13 cellular contexts compared by ENCODE assay signal in genomic region chr5:55066278-55066677, GRCh38. TPM values are rescaled to one million over a fixed set of nuclear protein-coding genes. Genes with fewer than 3 reads are reported as not detected.
DNase-seq lines count a peak whose midpoint lies in the region; ATAC-seq lines count a peak whose summit lies in the region.
"Had no signal": no experiment of that assay in that cellular context is flagged by ENCODE, and none has a peak within 500 bp of the region (broad histone marks: within the 10 kb centered on the region; RNA-seq: fewer than 3 reads in every experiment).

No MANE protein-coding gene starts in this region.

- peaks cover 48% of the 10 kb centered on the region for H3K4me1 Mint-ChIP-seq in activated CD4-positive, alpha-beta T cell treated with anti-CD3 and anti-CD28 coated beads for 36 hours
- H3K4me1 Mint-ChIP-seq in activated naive CD8-positive, alpha-beta T cell treated with anti-CD3 and anti-CD28 coated beads, Interleukin-2, amount 50 U/mL, for 24 hours = peaks cover 73% of the 10 kb centered on the region
- peaks cover 50% of the 10 kb centered on the region for H3K4me1 Mint-ChIP-seq in activated naive CD8-positive, alpha-beta T cell treated with anti-CD3 and anti-CD28 coated beads for 36 hours
- peaks cover 44% of the 10 kb centered on the region for H3K4me1 Mint-ChIP-seq in activated T-helper 17 cell treated with anti-CD3 and anti-CD28 coated beads, Interleukin-2, amount 50 U/mL, for 72 hours
- peaks cover 80% of the 10 kb centered on the region for H3K4me1 Mint-ChIP-seq in stimulated activated effector memory CD8-positive, alpha-beta T cell treated with anti-CD3 and anti-CD28 coated beads, Interleukin-12 subunit alpha, Interleukin-12 subunit beta, amount 100 ng/mL, for 72 hours

- POLR2A ChIA-PET in activated CD4-positive, alpha-beta T cell treated with anti-CD3 and anti-CD28 coated beads for 36 hours (lab: Charles Lee) = no interaction called here

- no peak overlapping the region for H3K27ac Mint-ChIP-seq in activated CD4-positive, alpha-beta T cell treated with anti-CD3 and anti-CD28 coated beads for 36 hours
- no peak overlapping the region for H3K27ac Mint-ChIP-seq in activated naive CD8-positive, alpha-beta T cell treated with anti-CD3 and anti-CD28 coated beads, Interleukin-2, amount 50 U/mL, for 24 hours
- no peak overlapping the region for H3K27ac Mint-ChIP-seq in activated naive CD8-positive, alpha-beta T cell treated with anti-CD3 and anti-CD28 coated beads for 36 hours
- H3K27ac Mint-ChIP-seq in activated T-helper 17 cell treated with anti-CD3 and anti-CD28 coated beads, Interleukin-2, amount 50 U/mL, for 72 hours = no peak overlapping the region
- no peak overlapping the region for H3K27ac Mint-ChIP-seq in stimulated activated effector memory CD8-positive, alpha-beta T cell treated with anti-CD3 and anti-CD28 coated beads, Interleukin-12 subunit alpha, Interleukin-12 subunit beta, amount 100 ng/mL, for 72 hours

- no peak overlapping the region for H3K4me3 Mint-ChIP-seq in activated CD4-positive, alpha-beta T cell treated with anti-CD3 and anti-CD28 coated beads for 36 hours
- no peak overlapping the region for H3K4me3 Mint-ChIP-seq in activated naive CD8-positive, alpha-beta T cell treated with anti-CD3 and anti-CD28 coated beads, Interleukin-2, amount 50 U/mL, for 24 hours
- H3K4me3 Mint-ChIP-seq in activated naive CD8-positive, alpha-beta T cell treated with anti-CD3 and anti-CD28 coated beads for 36 hours = no peak overlapping the region
- H3K4me3 Mint-ChIP-seq in activated T-helper 17 cell treated with anti-CD3 and anti-CD28 coated beads, Interleukin-2, amount 50 U/mL, for 72 hours = no peak overlapping the region
- no peak overlapping the region for H3K4me3 Mint-ChIP-seq in stimulated activated effector memory CD8-positive, alpha-beta T cell treated with anti-CD3 and anti-CD28 coated beads, Interleukin-12 subunit alpha, Interleukin-12 subunit beta, amount 100 ng/mL, for 72 hours
- H3K4me3 Mint-ChIP-seq: CD4-positive, alpha-beta memory T cell had no signal

- peak; percentile 68 for ATAC-seq in activated CD4-positive, alpha-beta T cell treated with anti-CD3 and anti-CD28 coated beads for 36 hours
- ATAC-seq in activated naive CD8-positive, alpha-beta T cell treated with anti-CD3 and anti-CD28 coated beads, Interleukin-2, amount 50 U/mL, for 24 hours = peak; percentile 29
- ATAC-seq in activated T-helper 17 cell treated with anti-CD3 and anti-CD28 coated beads, Interleukin-2, amount 50 U/mL, for 72 hours (replicated peaks) = peak; percentile 65
- ATAC-seq in stimulated activated effector memory CD8-positive, alpha-beta T cell treated with anti-CD3 and anti-CD28 coated beads, Interleukin-12 subunit alpha, Interleukin-12 subunit beta, amount 100 ng/mL, for 72 hours = peak; percentile 41
- ATAC-seq: HCT116 had no signal

- intact Hi-C loops in activated CD4-positive, alpha-beta T cell treated with anti-CD3 and anti-CD28 coated beads for 36 hours (cut with DNase I, micrococcal nuclease) = loop anchor here in 1 of 2 experiments (1.0 kb wide), 1 partner anchor 29 kb away; no protein-coding TSS in a partner anchor

- CTCF ChIA-PET in activated CD4-positive, alpha-beta T cell treated with anti-CD3 and anti-CD28 coated beads for 36 hours (lab: Charles Lee) = interaction anchor here (0.6 kb wide), 1 partner anchor 391 kb away, joined by 3 read pairs; no protein-coding TSS in a partner anchor

- DNase-seq in activated CD4-positive, alpha-beta T cell treated with anti-CD3 and anti-CD28 coated beads for 36 hours = peak; percentile 37
- DNase-seq in activated CD4-positive, alpha-beta T cell treated with anti-CD3 and anti-CD28 coated beads for 4 hours = no peak
- no peak for DNase-seq in activated naive CD8-positive, alpha-beta T cell treated with anti-CD3 and anti-CD28 coated beads, Interleukin-2, amount 50 U/mL, for 24 hours
- no peak for DNase-seq in activated naive CD8-positive, alpha-beta T cell treated with anti-CD3 and anti-CD28 coated beads for 36 hours
- DNase-seq in stimulated activated effector memory CD8-positive, alpha-beta T cell treated with anti-CD3 and anti-CD28 coated beads, Interleukin-12 subunit alpha, Interleukin-12 subunit beta, amount 100 ng/mL, for 72 hours (ENCODE audit: low spot score in 2 of 2) = no peak
- DNase-seq in amygdala (lab: John Stamatoyannopoulos, UW) = no peak
- DNase-seq: 8988T; CD4-positive, alpha-beta memory T cell; DMS79 treated with DMSO at 0.1 percent for 48 hours; EL; GM23248 had no signal

- H3K27me3 Mint-ChIP-seq in activated CD4-positive, alpha-beta T cell treated with anti-CD3 and anti-CD28 coated beads for 36 hours = peaks cover 6% of the 10 kb centered on the region
- no peaks in the 10 kb centered on the region for H3K27me3 Mint-ChIP-seq in activated naive CD8-positive, alpha-beta T cell treated with anti-CD3 and anti-CD28 coated beads, Interleukin-2, amount 50 U/mL, for 24 hours
- no peaks in the 10 kb centered on the region for H3K27me3 Mint-ChIP-seq in activated naive CD8-positive, alpha-beta T cell treated with anti-CD3 and anti-CD28 coated beads for 36 hours
- no peaks in the 10 kb centered on the region for H3K27me3 Mint-ChIP-seq in activated T-helper 17 cell treated with anti-CD3 and anti-CD28 coated beads, Interleukin-2, amount 50 U/mL, for 72 hours
- H3K27me3 Mint-ChIP-seq: CD4-positive, alpha-beta memory T cell had no signal

- H3K9me3 Mint-ChIP-seq in activated CD4-positive, alpha-beta T cell treated with anti-CD3 and anti-CD28 coated beads for 36 hours (ENCODE audit: low read depth) = no peaks in the 10 kb centered on the region
- H3K9me3 Mint-ChIP-seq in activated naive CD8-positive, alpha-beta T cell treated with anti-CD3 and anti-CD28 coated beads, Interleukin-2, amount 50 U/mL, for 24 hours = no peaks in the 10 kb centered on the region
- peaks cover 7% of the 10 kb centered on the region for H3K9me3 Mint-ChIP-seq in activated naive CD8-positive, alpha-beta T cell treated with anti-CD3 and anti-CD28 coated beads for 36 hours
- no peaks in the 10 kb centered on the region for H3K9me3 Mint-ChIP-seq in activated T-helper 17 cell treated with anti-CD3 and anti-CD28 coated beads, Interleukin-2, amount 50 U/mL, for 72 hours
- no peaks in the 10 kb centered on the region for H3K9me3 Mint-ChIP-seq in stimulated activated effector memory CD8-positive, alpha-beta T cell treated with anti-CD3 and anti-CD28 coated beads, Interleukin-12 subunit alpha, Interleukin-12 subunit beta, amount 100 ng/mL, for 72 hours

- H3K36me3 Mint-ChIP-seq in activated CD4-positive, alpha-beta T cell treated with anti-CD3 and anti-CD28 coated beads for 36 hours (ENCODE audit: low read depth) = no peaks in the 10 kb centered on the region
- H3K36me3 Mint-ChIP-seq in activated naive CD8-positive, alpha-beta T cell treated with anti-CD3 and anti-CD28 coated beads, Interleukin-2, amount 50 U/mL, for 24 hours (ENCODE audit: low read depth) = peaks cover 3% of the 10 kb centered on the region
- peaks cover 17% of the 10 kb centered on the region for H3K36me3 Mint-ChIP-seq in activated naive CD8-positive, alpha-beta T cell treated with anti-CD3 and anti-CD28 coated beads for 36 hours
- no peaks in the 10 kb centered on the region for H3K36me3 Mint-ChIP-seq in activated T-helper 17 cell treated with anti-CD3 and anti-CD28 coated beads, Interleukin-2, amount 50 U/mL, for 72 hours (ENCODE audit: low read depth)
- peaks cover 9% of the 10 kb centered on the region for H3K36me3 Mint-ChIP-seq in stimulated activated effector memory CD8-positive, alpha-beta T cell treated with anti-CD3 and anti-CD28 coated beads, Interleukin-12 subunit alpha, Interleukin-12 subunit beta, amount 100 ng/mL, for 72 hours
- H3K36me3 Mint-ChIP-seq: CD4-positive, alpha-beta memory T cell had no signal

RNA-seq across cellular contexts. Expression of gene GZMA, which starts 36.2 kb away (rescaled TPM):
- total RNA-seq in activated CD4-positive, alpha-beta T cell treated with anti-CD3 and anti-CD28 coated beads for 36 hours = 1 to 10 TPM; 2.4 TPM
- total RNA-seq in activated naive CD8-positive, alpha-beta T cell treated with anti-CD3 and anti-CD28 coated beads for 36 hours = 1 to 10 TPM in 1 of 2 experiments, under 1 TPM in 1; 0.66 to 1.6 TPM
- total RNA-seq in activated T-helper 17 cell treated with anti-CD3 and anti-CD28 coated beads, Interleukin-2, amount 50 U/mL, for 72 hours = 10 to 100 TPM; 10.3 to 33.9 TPM
- total RNA-seq: GM23248 had no signal

RNA-seq across cellular contexts. Expression of gene GZMK, which starts 42.2 kb away (rescaled TPM):
- not detected for total RNA-seq in activated CD4-positive, alpha-beta T cell treated with anti-CD3 and anti-CD28 coated beads for 36 hours
- total RNA-seq in activated naive CD8-positive, alpha-beta T cell treated with anti-CD3 and anti-CD28 coated beads for 36 hours = under 1 TPM; 0.18 to 0.33 TPM
- under 1 TPM; 0.43 to 0.69 TPM for total RNA-seq in activated T-helper 17 cell treated with anti-CD3 and anti-CD28 coated beads, Interleukin-2, amount 50 U/mL, for 72 hours
- total RNA-seq: GM23248 had no signal
